ENCODE assay signal across 1 cellular context in genomic region chr1:38745476-38746410, GRCh38.
TF ChIP-seq lines count a peak whose summit lies in the region.

No MANE protein-coding gene starts in this region.

TF ChIP-seq in HCT116, 20 proteins besides CTCF, POLR2A, EP300 and RAD21:
- TF ChIP-seq MAX (IDR thresholded peaks at IDR 0.05) (no peak), TCF7L2 (IDR thresholded peaks at IDR 0.05; ENCODE audit: borderline replicate concordance, extremely low read depth, insufficient read depth, insufficient read length) (no peak), ZFX (IDR thresholded peaks at IDR 0.05) (no peak), CEBPB (IDR thresholded peaks at IDR 0.05; ENCODE audit: low read depth) (no peak), EGR1 (IDR thresholded peaks at IDR 0.05; ENCODE audit: low read depth) (no peak), POLR2AphosphoS5 (IDR thresholded peaks at IDR 0.05; ENCODE audit: low read depth, low read length) (no peak)
